1 cellular context compared by ENCODE assay signal in genomic region chr6:122323361-122323760, GRCh38.
TF ChIP-seq lines count a peak whose summit lies in the region.

No MANE protein-coding gene starts in this region.

TF ChIP-seq in HCT116, 20 proteins besides CTCF, POLR2A, EP300 and RAD21 (continued from another document):
- TF ChIP-seq, protein P1, sequence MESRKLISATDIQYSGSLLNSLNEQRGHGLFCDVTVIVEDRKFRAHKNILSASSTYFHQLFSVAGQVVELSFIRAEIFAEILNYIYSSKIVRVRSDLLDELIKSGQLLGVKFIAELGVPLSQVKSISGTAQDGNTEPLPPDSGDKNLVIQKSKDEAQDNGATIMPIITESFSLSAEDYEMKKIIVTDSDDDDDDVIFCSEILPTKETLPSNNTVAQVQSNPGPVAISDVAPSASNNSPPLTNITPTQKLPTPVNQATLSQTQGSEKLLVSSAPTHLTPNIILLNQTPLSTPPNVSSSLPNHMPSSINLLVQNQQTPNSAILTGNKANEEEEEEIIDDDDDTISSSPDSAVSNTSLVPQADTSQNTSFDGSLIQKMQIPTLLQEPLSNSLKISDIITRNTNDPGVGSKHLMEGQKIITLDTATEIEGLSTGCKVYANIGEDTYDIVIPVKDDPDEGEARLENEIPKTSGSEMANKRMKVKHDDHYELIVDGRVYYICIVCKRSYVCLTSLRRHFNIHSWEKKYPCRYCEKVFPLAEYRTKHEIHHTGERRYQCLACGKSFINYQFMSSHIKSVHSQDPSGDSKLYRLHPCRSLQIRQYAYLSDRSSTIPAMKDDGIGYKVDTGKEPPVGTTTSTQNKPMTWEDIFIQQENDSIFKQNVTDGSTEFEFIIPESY (IDR thresholded peaks at IDR 0.05; ENCODE audit: extremely low read depth, insufficient replicate concordance, low read length), result no peak
